1 cellular context compared by ENCODE assay signal in genomic region chr19:33430674-33431277, GRCh38.
TF ChIP-seq lines count a peak whose summit lies in the region.

No MANE protein-coding gene starts in this region.

TF ChIP-seq in Ishikawa, 13 proteins besides CTCF, POLR2A, EP300 and RAD21 (continued from another document):
- no peak for TF ChIP-seq REST (IDR thresholded peaks at IDR 0.05; ENCODE audit: low read depth)
- TF ChIP-seq EGR1 (IDR thresholded peaks at IDR 0.05): no peak
- no peak for TF ChIP-seq CREB1 (IDR thresholded peaks at IDR 0.05; ENCODE audit: low read depth)
- no peak for TF ChIP-seq TEAD4 (IDR thresholded peaks at IDR 0.05)
- no peak for TF ChIP-seq CEBPB (IDR thresholded peaks at IDR 0.05)
- TF ChIP-seq TAF1 (IDR thresholded peaks at IDR 0.05; ENCODE audit: low read depth): no peak
